ENCODE assay signal across 24 cellular contexts in genomic region chr17:72271603-72272002, GRCh38.
"Had no signal": no experiment of that assay in that cellular context is flagged by ENCODE, and none has a peak within 500 bp of the region (broad histone marks: within the 10 kb centered on the region; RNA-seq: fewer than 3 reads in every experiment).

No MANE protein-coding gene starts in this region.

- DNase-seq: naive thymus-derived CD4-positive, alpha-beta T cell; natural killer cell; occipital lobe; ovary; psoas muscle; right cardiac atrium; stimulated activated CD4-positive, alpha-beta T cell treated with anti-CD3 and anti-CD28 coated beads, Interleukin-15, amount 100 ng/mL, for 24 hours; stimulated activated CD4-positive, alpha-beta T cell treated with anti-CD3 and anti-CD28 coated beads, Interleukin-2, amount 100 ng/mL, for 24 hours; stimulated activated CD4-positive, alpha-beta T cell treated with anti-CD3 and anti-CD28 coated beads, Interleukin-2, amount 100 ng/mL, for 48 hours; stimulated activated CD4-positive, alpha-beta T cell treated with anti-CD3 and anti-CD28 coated beads, Interleukin-4, amount 100 ng/mL, for 24 hours; stimulated activated naive B cell treated with anti-CD40 and anti-IgM and Interleukin-4, amounts not matched to agents 10 μg/mL and 1 μg/mL and 100 μg/mL, for 72 hours; stimulated activated naive CD8-positive, alpha-beta T cell treated with anti-CD3 and anti-CD28 coated beads, Interleukin-15, amount 100 ng/mL, for 72 hours; stimulated activated naive CD8-positive, alpha-beta T cell treated with anti-CD3 and anti-CD28 coated beads, Interleukin-15, Interleukin-2, amounts not matched to agents 100 U/mL and 50 U/mL, for 24 hours; substantia nigra; testis; tibial artery; transverse colon; upper lobe of right lung; uterus had no signal

- ATAC-seq: naive thymus-derived CD4-positive, alpha-beta T cell; natural killer cell; psoas muscle; stimulated activated effector memory CD8-positive, alpha-beta T cell treated with anti-CD3 and anti-CD28 coated beads, Interleukin-12 subunit alpha, Interleukin-12 subunit beta, amount 100 ng/mL, for 72 hours; stimulated activated naive B cell treated with anti-CD40 and anti-IgM and Interleukin-4, amounts not matched to agents 10 μg/mL and 1 μg/mL and 100 μg/mL, for 72 hours; stimulated activated naive CD8-positive, alpha-beta T cell treated with anti-CD3 and anti-CD28 coated beads, Interleukin-15, amount 100 ng/mL, for 72 hours; stimulated activated naive CD8-positive, alpha-beta T cell treated with anti-CD3 and anti-CD28 coated beads, Interleukin-15, Interleukin-2, amounts not matched to agents 100 U/mL and 50 U/mL, for 24 hours; upper lobe of right lung had no signal

- H3K9me3 ChIP-seq: ovary, psoas muscle, suprapubic skin, testis, tibial artery, transverse colon, upper lobe of right lung, uterus had no signal

- H3K36me3 ChIP-seq: neural progenitor cell, ovary, suprapubic skin, tibial artery, transverse colon, upper lobe of right lung, uterus had no signal

- H3K27me3 ChIP-seq: neural progenitor cell, ovary, suprapubic skin, testis, tibial artery, transverse colon, upper lobe of right lung, uterus had no signal

- H3K4me3 ChIP-seq: neural progenitor cell, ovary, psoas muscle, skin epidermis, suprapubic skin, testis, tibial artery, transverse colon, upper lobe of right lung, uterus had no signal

- H3K4me2 ChIP-seq: neural progenitor cell had no signal

- H2AFZ ChIP-seq: neural progenitor cell, parathyroid adenoma had no signal

- H3K9ac ChIP-seq: neural progenitor cell, parathyroid adenoma had no signal

- H3K79me2 ChIP-seq: parathyroid adenoma had no signal

- H3K4me1 ChIP-seq: parathyroid adenoma, psoas muscle, transverse colon, upper lobe of right lung, uterus had no signal

- H3K27ac ChIP-seq: neural progenitor cell, ovary, parathyroid adenoma, psoas muscle, suprapubic skin, testis, tibial artery, transverse colon, upper lobe of right lung, uterus had no signal
